In the genomic region with DNA sequence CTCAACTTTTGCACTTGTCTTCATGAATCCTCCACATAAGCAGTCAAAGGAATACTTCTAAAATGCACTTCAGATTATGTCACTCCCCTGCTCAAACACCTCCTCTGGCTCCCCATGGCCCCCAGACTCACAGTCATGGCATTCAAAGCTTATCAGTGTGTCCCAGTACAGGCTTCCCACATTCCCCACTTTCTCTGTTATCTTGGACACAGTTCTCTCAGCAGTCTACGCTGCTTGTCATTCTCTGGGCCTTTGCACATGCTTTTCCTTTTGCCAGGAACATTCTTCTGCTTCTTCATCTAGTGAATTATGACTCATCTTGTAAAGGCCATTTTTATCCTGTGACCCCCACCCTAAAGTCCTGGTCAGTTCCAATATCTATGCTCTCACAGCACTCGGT, we compare ENCODE assay signal across 1 cellular context.
TF ChIP-seq lines count a peak whose summit lies in the region.

No MANE protein-coding gene starts in this region.

TF ChIP-seq in K562, 482 proteins besides CTCF, POLR2A, EP300 and RAD21 (continued from another document and continues in another):
- TF ChIP-seq, protein P1, sequence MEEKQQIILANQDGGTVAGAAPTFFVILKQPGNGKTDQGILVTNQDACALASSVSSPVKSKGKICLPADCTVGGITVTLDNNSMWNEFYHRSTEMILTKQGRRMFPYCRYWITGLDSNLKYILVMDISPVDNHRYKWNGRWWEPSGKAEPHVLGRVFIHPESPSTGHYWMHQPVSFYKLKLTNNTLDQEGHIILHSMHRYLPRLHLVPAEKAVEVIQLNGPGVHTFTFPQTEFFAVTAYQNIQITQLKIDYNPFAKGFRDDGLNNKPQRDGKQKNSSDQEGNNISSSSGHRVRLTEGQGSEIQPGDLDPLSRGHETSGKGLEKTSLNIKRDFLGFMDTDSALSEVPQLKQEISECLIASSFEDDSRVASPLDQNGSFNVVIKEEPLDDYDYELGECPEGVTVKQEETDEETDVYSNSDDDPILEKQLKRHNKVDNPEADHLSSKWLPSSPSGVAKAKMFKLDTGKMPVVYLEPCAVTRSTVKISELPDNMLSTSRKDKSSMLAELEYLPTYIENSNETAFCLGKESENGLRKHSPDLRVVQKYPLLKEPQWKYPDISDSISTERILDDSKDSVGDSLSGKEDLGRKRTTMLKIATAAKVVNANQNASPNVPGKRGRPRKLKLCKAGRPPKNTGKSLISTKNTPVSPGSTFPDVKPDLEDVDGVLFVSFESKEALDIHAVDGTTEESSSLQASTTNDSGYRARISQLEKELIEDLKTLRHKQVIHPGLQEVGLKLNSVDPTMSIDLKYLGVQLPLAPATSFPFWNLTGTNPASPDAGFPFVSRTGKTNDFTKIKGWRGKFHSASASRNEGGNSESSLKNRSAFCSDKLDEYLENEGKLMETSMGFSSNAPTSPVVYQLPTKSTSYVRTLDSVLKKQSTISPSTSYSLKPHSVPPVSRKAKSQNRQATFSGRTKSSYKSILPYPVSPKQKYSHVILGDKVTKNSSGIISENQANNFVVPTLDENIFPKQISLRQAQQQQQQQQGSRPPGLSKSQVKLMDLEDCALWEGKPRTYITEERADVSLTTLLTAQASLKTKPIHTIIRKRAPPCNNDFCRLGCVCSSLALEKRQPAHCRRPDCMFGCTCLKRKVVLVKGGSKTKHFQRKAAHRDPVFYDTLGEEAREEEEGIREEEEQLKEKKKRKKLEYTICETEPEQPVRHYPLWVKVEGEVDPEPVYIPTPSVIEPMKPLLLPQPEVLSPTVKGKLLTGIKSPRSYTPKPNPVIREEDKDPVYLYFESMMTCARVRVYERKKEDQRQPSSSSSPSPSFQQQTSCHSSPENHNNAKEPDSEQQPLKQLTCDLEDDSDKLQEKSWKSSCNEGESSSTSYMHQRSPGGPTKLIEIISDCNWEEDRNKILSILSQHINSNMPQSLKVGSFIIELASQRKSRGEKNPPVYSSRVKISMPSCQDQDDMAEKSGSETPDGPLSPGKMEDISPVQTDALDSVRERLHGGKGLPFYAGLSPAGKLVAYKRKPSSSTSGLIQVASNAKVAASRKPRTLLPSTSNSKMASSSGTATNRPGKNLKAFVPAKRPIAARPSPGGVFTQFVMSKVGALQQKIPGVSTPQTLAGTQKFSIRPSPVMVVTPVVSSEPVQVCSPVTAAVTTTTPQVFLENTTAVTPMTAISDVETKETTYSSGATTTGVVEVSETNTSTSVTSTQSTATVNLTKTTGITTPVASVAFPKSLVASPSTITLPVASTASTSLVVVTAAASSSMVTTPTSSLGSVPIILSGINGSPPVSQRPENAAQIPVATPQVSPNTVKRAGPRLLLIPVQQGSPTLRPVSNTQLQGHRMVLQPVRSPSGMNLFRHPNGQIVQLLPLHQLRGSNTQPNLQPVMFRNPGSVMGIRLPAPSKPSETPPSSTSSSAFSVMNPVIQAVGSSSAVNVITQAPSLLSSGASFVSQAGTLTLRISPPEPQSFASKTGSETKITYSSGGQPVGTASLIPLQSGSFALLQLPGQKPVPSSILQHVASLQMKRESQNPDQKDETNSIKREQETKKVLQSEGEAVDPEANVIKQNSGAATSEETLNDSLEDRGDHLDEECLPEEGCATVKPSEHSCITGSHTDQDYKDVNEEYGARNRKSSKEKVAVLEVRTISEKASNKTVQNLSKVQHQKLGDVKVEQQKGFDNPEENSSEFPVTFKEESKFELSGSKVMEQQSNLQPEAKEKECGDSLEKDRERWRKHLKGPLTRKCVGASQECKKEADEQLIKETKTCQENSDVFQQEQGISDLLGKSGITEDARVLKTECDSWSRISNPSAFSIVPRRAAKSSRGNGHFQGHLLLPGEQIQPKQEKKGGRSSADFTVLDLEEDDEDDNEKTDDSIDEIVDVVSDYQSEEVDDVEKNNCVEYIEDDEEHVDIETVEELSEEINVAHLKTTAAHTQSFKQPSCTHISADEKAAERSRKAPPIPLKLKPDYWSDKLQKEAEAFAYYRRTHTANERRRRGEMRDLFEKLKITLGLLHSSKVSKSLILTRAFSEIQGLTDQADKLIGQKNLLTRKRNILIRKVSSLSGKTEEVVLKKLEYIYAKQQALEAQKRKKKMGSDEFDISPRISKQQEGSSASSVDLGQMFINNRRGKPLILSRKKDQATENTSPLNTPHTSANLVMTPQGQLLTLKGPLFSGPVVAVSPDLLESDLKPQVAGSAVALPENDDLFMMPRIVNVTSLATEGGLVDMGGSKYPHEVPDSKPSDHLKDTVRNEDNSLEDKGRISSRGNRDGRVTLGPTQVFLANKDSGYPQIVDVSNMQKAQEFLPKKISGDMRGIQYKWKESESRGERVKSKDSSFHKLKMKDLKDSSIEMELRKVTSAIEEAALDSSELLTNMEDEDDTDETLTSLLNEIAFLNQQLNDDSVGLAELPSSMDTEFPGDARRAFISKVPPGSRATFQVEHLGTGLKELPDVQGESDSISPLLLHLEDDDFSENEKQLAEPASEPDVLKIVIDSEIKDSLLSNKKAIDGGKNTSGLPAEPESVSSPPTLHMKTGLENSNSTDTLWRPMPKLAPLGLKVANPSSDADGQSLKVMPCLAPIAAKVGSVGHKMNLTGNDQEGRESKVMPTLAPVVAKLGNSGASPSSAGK (IDR thresholded peaks at IDR 0.05): no peak
- TF ChIP-seq, protein P2, sequence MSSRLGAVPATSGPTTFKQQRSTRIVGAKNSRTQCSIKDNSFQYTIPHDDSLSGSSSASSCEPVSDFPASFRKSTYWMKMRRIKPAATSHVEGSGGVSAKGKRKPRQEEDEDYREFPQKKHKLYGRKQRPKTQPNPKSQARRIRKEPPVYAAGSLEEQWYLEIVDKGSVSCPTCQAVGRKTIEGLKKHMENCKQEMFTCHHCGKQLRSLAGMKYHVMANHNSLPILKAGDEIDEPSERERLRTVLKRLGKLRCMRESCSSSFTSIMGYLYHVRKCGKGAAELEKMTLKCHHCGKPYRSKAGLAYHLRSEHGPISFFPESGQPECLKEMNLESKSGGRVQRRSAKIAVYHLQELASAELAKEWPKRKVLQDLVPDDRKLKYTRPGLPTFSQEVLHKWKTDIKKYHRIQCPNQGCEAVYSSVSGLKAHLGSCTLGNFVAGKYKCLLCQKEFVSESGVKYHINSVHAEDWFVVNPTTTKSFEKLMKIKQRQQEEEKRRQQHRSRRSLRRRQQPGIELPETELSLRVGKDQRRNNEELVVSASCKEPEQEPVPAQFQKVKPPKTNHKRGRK (tag; IDR thresholded peaks at IDR 0.05): no peak
- TF ChIP-seq, protein P3, sequence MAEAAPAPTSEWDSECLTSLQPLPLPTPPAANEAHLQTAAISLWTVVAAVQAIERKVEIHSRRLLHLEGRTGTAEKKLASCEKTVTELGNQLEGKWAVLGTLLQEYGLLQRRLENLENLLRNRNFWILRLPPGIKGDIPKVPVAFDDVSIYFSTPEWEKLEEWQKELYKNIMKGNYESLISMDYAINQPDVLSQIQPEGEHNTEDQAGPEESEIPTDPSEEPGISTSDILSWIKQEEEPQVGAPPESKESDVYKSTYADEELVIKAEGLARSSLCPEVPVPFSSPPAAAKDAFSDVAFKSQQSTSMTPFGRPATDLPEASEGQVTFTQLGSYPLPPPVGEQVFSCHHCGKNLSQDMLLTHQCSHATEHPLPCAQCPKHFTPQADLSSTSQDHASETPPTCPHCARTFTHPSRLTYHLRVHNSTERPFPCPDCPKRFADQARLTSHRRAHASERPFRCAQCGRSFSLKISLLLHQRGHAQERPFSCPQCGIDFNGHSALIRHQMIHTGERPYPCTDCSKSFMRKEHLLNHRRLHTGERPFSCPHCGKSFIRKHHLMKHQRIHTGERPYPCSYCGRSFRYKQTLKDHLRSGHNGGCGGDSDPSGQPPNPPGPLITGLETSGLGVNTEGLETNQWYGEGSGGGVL (CRISPR knock-in tag; IDR thresholded peaks at IDR 0.05): no peak
- TF ChIP-seq EWSR1 (IDR thresholded peaks at IDR 0.05; ENCODE audit: borderline replicate concordance, low read depth, partially characterized antibody): no peak
- no peak for TF ChIP-seq TGIF2 (CRISPR knock-in tag; IDR thresholded peaks at IDR 0.05)
- TF ChIP-seq, protein P4, sequence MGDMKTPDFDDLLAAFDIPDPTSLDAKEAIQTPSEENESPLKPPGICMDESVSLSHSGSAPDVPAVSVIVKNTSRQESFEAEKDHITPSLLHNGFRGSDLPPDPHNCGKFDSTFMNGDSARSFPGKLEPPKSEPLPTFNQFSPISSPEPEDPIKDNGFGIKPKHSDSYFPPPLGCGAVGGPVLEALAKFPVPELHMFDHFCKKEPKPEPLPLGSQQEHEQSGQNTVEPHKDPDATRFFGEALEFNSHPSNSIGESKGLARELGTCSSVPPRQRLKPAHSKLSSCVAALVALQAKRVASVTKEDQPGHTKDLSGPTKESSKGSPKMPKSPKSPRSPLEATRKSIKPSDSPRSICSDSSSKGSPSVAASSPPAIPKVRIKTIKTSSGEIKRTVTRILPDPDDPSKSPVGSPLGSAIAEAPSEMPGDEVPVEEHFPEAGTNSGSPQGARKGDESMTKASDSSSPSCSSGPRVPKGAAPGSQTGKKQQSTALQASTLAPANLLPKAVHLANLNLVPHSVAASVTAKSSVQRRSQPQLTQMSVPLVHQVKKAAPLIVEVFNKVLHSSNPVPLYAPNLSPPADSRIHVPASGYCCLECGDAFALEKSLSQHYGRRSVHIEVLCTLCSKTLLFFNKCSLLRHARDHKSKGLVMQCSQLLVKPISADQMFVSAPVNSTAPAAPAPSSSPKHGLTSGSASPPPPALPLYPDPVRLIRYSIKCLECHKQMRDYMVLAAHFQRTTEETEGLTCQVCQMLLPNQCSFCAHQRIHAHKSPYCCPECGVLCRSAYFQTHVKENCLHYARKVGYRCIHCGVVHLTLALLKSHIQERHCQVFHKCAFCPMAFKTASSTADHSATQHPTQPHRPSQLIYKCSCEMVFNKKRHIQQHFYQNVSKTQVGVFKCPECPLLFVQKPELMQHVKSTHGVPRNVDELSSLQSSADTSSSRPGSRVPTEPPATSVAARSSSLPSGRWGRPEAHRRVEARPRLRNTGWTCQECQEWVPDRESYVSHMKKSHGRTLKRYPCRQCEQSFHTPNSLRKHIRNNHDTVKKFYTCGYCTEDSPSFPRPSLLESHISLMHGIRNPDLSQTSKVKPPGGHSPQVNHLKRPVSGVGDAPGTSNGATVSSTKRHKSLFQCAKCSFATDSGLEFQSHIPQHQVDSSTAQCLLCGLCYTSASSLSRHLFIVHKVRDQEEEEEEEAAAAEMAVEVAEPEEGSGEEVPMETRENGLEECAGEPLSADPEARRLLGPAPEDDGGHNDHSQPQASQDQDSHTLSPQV (IDR thresholded peaks at IDR 0.05): no peak
- no peak for TF ChIP-seq ZBED1 (IDR thresholded peaks at IDR 0.05)
- TF ChIP-seq, protein P5, sequence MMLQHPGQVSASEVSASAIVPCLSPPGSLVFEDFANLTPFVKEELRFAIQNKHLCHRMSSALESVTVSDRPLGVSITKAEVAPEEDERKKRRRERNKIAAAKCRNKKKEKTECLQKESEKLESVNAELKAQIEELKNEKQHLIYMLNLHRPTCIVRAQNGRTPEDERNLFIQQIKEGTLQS (IDR thresholded peaks at IDR 0.05): peak; percentile 60
- TF ChIP-seq, protein P5 (CRISPR knock-in tag; conservative IDR thresholded peaks at IDR 0.05): no peak
- TF ChIP-seq, protein P6, sequence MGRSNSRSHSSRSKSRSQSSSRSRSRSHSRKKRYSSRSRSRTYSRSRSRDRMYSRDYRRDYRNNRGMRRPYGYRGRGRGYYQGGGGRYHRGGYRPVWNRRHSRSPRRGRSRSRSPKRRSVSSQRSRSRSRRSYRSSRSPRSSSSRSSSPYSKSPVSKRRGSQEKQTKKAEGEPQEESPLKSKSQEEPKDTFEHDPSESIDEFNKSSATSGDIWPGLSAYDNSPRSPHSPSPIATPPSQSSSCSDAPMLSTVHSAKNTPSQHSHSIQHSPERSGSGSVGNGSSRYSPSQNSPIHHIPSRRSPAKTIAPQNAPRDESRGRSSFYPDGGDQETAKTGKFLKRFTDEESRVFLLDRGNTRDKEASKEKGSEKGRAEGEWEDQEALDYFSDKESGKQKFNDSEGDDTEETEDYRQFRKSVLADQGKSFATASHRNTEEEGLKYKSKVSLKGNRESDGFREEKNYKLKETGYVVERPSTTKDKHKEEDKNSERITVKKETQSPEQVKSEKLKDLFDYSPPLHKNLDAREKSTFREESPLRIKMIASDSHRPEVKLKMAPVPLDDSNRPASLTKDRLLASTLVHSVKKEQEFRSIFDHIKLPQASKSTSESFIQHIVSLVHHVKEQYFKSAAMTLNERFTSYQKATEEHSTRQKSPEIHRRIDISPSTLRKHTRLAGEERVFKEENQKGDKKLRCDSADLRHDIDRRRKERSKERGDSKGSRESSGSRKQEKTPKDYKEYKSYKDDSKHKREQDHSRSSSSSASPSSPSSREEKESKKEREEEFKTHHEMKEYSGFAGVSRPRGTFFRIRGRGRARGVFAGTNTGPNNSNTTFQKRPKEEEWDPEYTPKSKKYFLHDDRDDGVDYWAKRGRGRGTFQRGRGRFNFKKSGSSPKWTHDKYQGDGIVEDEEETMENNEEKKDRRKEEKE (IDR thresholded peaks at IDR 0.05; ENCODE audit: borderline replicate concordance in 1 of 2, control insufficient read depth in 1 of 2, low read depth in 2 of 2, low read length in 1 of 2): no peak
- TF ChIP-seq GATA2 (CRISPR knock-in tag; IDR thresholded peaks at IDR 0.05): no peak
- TF ChIP-seq ZZZ3 (IDR thresholded peaks at IDR 0.05): no peak
- TF ChIP-seq, protein P7, sequence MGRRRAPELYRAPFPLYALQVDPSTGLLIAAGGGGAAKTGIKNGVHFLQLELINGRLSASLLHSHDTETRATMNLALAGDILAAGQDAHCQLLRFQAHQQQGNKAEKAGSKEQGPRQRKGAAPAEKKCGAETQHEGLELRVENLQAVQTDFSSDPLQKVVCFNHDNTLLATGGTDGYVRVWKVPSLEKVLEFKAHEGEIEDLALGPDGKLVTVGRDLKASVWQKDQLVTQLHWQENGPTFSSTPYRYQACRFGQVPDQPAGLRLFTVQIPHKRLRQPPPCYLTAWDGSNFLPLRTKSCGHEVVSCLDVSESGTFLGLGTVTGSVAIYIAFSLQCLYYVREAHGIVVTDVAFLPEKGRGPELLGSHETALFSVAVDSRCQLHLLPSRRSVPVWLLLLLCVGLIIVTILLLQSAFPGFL (CRISPR knock-in tag; IDR thresholded peaks at IDR 0.05): no peak
- TF ChIP-seq KAT2B (IDR thresholded peaks at IDR 0.05; ENCODE audit: low read depth, low read length): no peak
- no peak for TF ChIP-seq HCFC1 (IDR thresholded peaks at IDR 0.05; ENCODE audit: low read depth, low read length)
- TF ChIP-seq ZNF3 (CRISPR knock-in tag; IDR thresholded peaks at IDR 0.05): no peak
- no peak for TF ChIP-seq CHCHD3 (CRISPR knock-in tag; IDR thresholded peaks at IDR 0.05)
